8 cellular contexts compared by ENCODE assay signal in genomic region chr6:81752084-81752968, GRCh38. TPM values are rescaled to one million over a fixed set of nuclear protein-coding genes. Genes with fewer than 3 reads are reported as not detected.
DNase-seq lines count a peak whose midpoint lies in the region; ATAC-seq and TF ChIP-seq lines count a peak whose summit lies in the region.

TENT5A (minus strand) TSS chr6:81752681; CDS start chr6:81752141, 540 bp downstream.

- intact Hi-C loops in colonic mucosa (cut with DNase I): loop anchor here (5.0 to 10.0 kb wide), 2 partner anchors 518 to 1145 kb away; no protein-coding TSS in a partner anchor

- peaks cover 4% of the 10 kb centered on the region for H3K4me1 ChIP-seq in colonic mucosa

- CTCF ChIA-PET in AG04450 (lab: Charles Lee): interaction anchor here (0.6 to 1.4 kb wide), 3 partner anchors 241 to 288 kb away, joined by 4 to 6 read pairs (median 5); no protein-coding TSS in a partner anchor
- CTCF ChIA-PET in activated CD4-positive, alpha-beta T cell treated with anti-CD3 and anti-CD28 coated beads, Interleukin-2, amount 10 ng/mL, durations not matched to agents 7 days and 5 days (lab: Charles Lee): interaction anchor here (0.9 kb wide), 1 partner anchor 58 kb away, joined by 3 read pairs; no protein-coding TSS in a partner anchor

- H3K9me3 Mint-ChIP-seq in activated CD4-positive, alpha-beta T cell treated with anti-CD3 and anti-CD28 coated beads, Interleukin-2, amount 10 ng/mL, durations not matched to agents 7 days and 5 days: no peaks in the 10 kb centered on the region

- H3K27ac ChIP-seq in AG04450 (ENCODE audit: low read depth, low read length): peak within 1 kb of the TSS; percentile 95
- peak within 1 kb of the TSS; percentile 97 for H3K27ac ChIP-seq in colonic mucosa

- peak within 1 kb of the TSS; percentile 92 for H3K27ac Mint-ChIP-seq in activated CD4-positive, alpha-beta T cell treated with anti-CD3 and anti-CD28 coated beads, Interleukin-2, amount 10 ng/mL, durations not matched to agents 7 days and 5 days

- H3K9me3 ChIP-seq in AG04450 (ENCODE audit: control insufficient read depth, insufficient read depth, low read length) (no peaks in the 10 kb centered on the region; the same call in 1 of the 2 replicates), colonic mucosa (no peaks in the 10 kb centered on the region)

- H3K4me1 Mint-ChIP-seq in activated CD4-positive, alpha-beta T cell treated with anti-CD3 and anti-CD28 coated beads, Interleukin-2, amount 10 ng/mL, durations not matched to agents 7 days and 5 days: peaks cover 25% of the 10 kb centered on the region

- H3K4me3 Mint-ChIP-seq in activated CD4-positive, alpha-beta T cell treated with anti-CD3 and anti-CD28 coated beads, Interleukin-2, amount 10 ng/mL, durations not matched to agents 7 days and 5 days: peak within 1 kb of the TSS; percentile 89

- H3K36me3 Mint-ChIP-seq in activated CD4-positive, alpha-beta T cell treated with anti-CD3 and anti-CD28 coated beads, Interleukin-2, amount 10 ng/mL, durations not matched to agents 7 days and 5 days (ENCODE audit: low read depth): peaks cover 11% of the 10 kb centered on the region

- POLR2A ChIA-PET in AG04450 (lab: Yijun Ruan, JAX): interaction anchor here (0.7 to 1.9 kb wide), 13 partner anchors 14 to 1749 kb away, joined by 3 to 13 read pairs (median 5); no protein-coding TSS in a partner anchor
- POLR2A ChIA-PET in activated CD4-positive, alpha-beta T cell treated with anti-CD3 and anti-CD28 coated beads, Interleukin-2, amount 10 ng/mL, durations not matched to agents 7 days and 5 days (lab: Charles Lee): interaction anchor here (0.7 kb wide), 1 partner anchor 40 kb away, joined by 3 read pairs; no protein-coding TSS in a partner anchor

- TF ChIP-seq CTCF in AG04450 (IDR thresholded peaks at IDR 0.05; ENCODE audit: low read depth, low read length): no peak; the same call in none of the 2 replicates
- TF ChIP-seq CTCF in colonic mucosa (IDR thresholded peaks at IDR 0.05): no peak

- DNase-seq in AG04450 (ENCODE audit: low read depth, low spot score) (peak; percentile 75), NCI-H460 (ENCODE audit: extremely low read depth, low read depth) (peak; percentile 87), colonic mucosa (peak; percentile 96), left lobe of liver (ENCODE audit: low spot score) (peak; percentile 96)
- peak; percentile 87 for DNase-seq in activated CD4-positive, alpha-beta T cell treated with anti-CD3 and anti-CD28 coated beads, Interleukin-2, amount 10 ng/mL, durations not matched to agents 7 days and 5 days
- DNase-seq in stimulated activated CD4-positive, alpha-beta T cell treated with anti-CD3 and anti-CD28 coated beads, Interleukin-2, amount 100 ng/mL, for 24 hours: peak; percentile 80 to 83

- H3K27me3 Mint-ChIP-seq in activated CD4-positive, alpha-beta T cell treated with anti-CD3 and anti-CD28 coated beads, Interleukin-2, amount 10 ng/mL, durations not matched to agents 7 days and 5 days: peaks cover 23% of the 10 kb centered on the region

- H3K27me3 ChIP-seq in AG04450 (ENCODE audit: control insufficient read depth, insufficient read depth, low read length): no peaks in the 10 kb centered on the region
- H3K27me3 ChIP-seq in colonic mucosa: no peaks in the 10 kb centered on the region

- H3K9ac ChIP-seq in colonic mucosa (ENCODE audit: low read depth in 2 of 2, low read length in 2 of 2): peak within 1 kb of the TSS; percentile 90 to 91

- no peaks in the 10 kb centered on the region for H3K36me3 ChIP-seq in colonic mucosa

- ATAC-seq in GM18909 (IDR thresholded peaks at IDR 0.05; ENCODE audit: poor library complexity, unreplicated experiment) (peak; percentile 78), HG03135 (IDR thresholded peaks at IDR 0.05; ENCODE audit: unreplicated experiment) (peak; percentile 77), left lobe of liver (peak; percentile 79)

- H3K4me3 ChIP-seq in AG04450 (ENCODE audit: low read depth, low read length) (peak within 1 kb of the TSS; percentile 91), colonic mucosa (peak within 1 kb of the TSS; percentile 61)

RNA-seq across cellular contexts. Expression of gene TENT5A, which starts in this region (rescaled TPM):
- 10.0 and 14.0 TPM in 2 replicates for polyA plus RNA-seq in AG04450 (2011; rRNA removed)
- polyA minus RNA-seq in AG04450 (2011; rRNA and poly(A)+ RNA removed): 8.3 and 12.8 TPM in 2 replicates
- 94.4 and 108 TPM in 2 replicates for total RNA-seq in NCI-H460 (2014; rRNA removed; shearing (Covaris generic))
- 86.9 and 118 TPM in 2 replicates for polyA plus RNA-seq in NCI-H460 (2014; cell fraction: nucleus; rRNA removed)
- total RNA-seq in activated CD4-positive, alpha-beta T cell treated with anti-CD3 and anti-CD28 coated beads, Interleukin-2, amount 10 ng/mL, durations not matched to agents 7 days and 5 days: 1 to 10 TPM; 1.9 to 2.0 TPM
- total RNA-seq in colonic mucosa (10 to 100 TPM; 20.1 to 32.8 TPM), left lobe of liver (7.8 TPM)

Comparison
In these comparisons a context has a peak if more than half of its experiments do, and no peak if none do; other contexts are left out.
1. Peak in every context shown above with its lines: DNase-seq, ATAC-seq, H3K4me3 ChIP-seq and H3K27ac ChIP-seq.